In the genomic region with DNA sequence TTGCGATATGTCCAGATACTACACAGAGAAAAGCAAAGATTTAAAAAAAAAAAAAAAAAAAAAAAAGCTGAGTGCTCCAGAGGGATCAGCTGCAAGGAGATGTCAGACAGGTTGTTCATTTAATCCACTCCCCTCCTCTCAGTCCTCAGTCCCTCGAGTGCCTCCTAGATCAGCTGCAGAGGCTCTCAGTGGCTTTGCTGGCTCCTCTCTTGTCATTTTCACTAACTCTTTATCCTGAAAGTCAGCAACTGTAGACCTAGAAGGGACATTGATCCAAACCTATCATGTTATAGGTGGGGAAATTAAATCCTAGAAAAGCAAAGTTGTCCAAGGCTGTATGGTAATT, we compare ENCODE assay signal across 11 cellular contexts.
A peak's percentile ranks its signal among the peaks of the same experiment; 100 is the strongest.
DNase-seq lines count a peak whose midpoint lies in the region; ATAC-seq lines count a peak whose summit lies in the region.
"Had no signal": no experiment of that assay in that cellular context is flagged by ENCODE, and none has a peak within 500 bp of the region (broad histone marks: within the 10 kb centered on the region; RNA-seq: fewer than 3 reads in every experiment).

No MANE protein-coding gene starts in this region.

- ATAC-seq in HG03139 (IDR thresholded peaks at IDR 0.05; ENCODE audit: unreplicated experiment) (no peak), GM21526 (IDR thresholded peaks at IDR 0.05; ENCODE audit: low FRiP score, unreplicated experiment) (no peak)

- peak; percentile 61 for DNase-seq in NCI-H1092 (lab: John Stamatoyannopoulos, UW)
- DNase-seq in NCI-H187 treated with DMSO at 0.1 percent for 48 hours (lab: John Stamatoyannopoulos, UW): peak; percentile 84
- peak; percentile 41 for DNase-seq in NCI-H774 (lab: John Stamatoyannopoulos, UW)
- DNase-seq in left kidney (ENCODE audit: low read depth, low spot score): peak; percentile 18
- DNase-seq in activated T-cell treated with anti-CD3 and anti-CD28 coated beads for 4 hours: no peak
- DNase-seq: activated CD4-positive, CD25-positive, alpha-beta regulatory T cell treated with anti-CD3 and anti-CD28 coated beads, Interleukin-2, amount 50 U/mL, for 72 hours; anterior cingulate cortex; stimulated activated CD4-positive, alpha-beta T cell treated with anti-CD3 and anti-CD28 coated beads, Interleukin-4, amount 100 ng/mL, for 24 hours; tibial artery had no signal
